ENCODE assay signal across 23 cellular contexts in the genomic region with DNA sequence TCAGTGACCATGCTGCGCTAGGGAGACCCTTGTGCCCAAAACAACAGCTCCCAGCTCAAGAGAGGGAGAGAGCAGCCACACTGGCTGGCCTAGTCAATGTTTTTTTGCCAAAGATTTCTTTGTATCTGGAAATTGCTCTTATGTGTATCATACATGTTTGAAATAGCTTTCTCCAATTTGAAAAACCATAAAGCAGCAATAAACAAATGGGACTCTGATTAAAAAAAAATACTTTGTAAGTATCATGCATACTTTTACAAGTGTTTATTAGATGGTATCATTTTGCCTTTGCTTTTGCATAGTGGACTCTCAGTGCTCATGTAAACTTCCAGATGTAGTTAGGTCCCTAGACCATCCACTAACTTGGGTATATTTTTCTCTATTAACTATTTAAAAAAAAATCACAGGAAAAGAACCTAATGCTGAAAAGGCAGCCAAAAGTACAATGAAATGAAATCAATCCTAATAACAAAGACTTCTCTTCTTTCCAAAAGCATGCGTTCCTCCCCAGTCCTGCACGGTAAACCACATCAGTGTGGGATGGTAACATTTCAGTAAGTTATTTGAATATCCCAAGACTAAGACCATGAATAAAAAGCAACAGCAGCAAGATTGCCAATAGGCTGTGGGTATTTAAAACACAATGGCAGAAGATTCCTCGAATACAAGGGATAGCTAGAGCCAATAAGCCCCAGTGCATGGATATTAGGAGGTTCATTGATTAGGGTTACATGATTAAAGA.
A peak's percentile ranks its signal among the peaks of the same experiment; 100 is the strongest.
DNase-seq lines count a peak whose midpoint lies in the region; ATAC-seq and TF ChIP-seq lines count a peak whose summit lies in the region.
"Had no signal": no experiment of that assay in that cellular context is flagged by ENCODE, and none has a peak within 500 bp of the region (broad histone marks: within the 10 kb centered on the region; RNA-seq: fewer than 3 reads in every experiment).

No MANE protein-coding gene starts in this region.

- TF ChIP-seq CTCF in AG10803 (conservative IDR thresholded peaks at IDR 0.05; ENCODE audit: low read length) = no peak
- TF ChIP-seq CTCF in astrocyte of the spinal cord (IDR thresholded peaks at IDR 0.05; ENCODE audit: low read depth, low read length) = no peak
- TF ChIP-seq CTCF in neural progenitor cell (IDR thresholded peaks at IDR 0.05) = no peak
- TF ChIP-seq CTCF in WTC11 (IDR thresholded peaks at IDR 0.05) = no peak

- peaks cover 30% of the 10 kb centered on the region for H3F3A ChIP-seq in neural progenitor cell (ENCODE audit: low read depth)

- peaks cover 4% of the 10 kb centered on the region for H3K36me3 Mint-ChIP-seq in neural progenitor cell
- H3K36me3 Mint-ChIP-seq in WTC11 = no peaks in the 10 kb centered on the region
- H3K36me3 Mint-ChIP-seq: CD4-positive, alpha-beta memory T cell; IgD-negative memory B cell had no signal

- no peaks in the 10 kb centered on the region for H3K79me2 ChIP-seq in neural progenitor cell (ENCODE audit: low read depth)

- peaks cover 2% of the 10 kb centered on the region for H3K27me3 Mint-ChIP-seq in neural progenitor cell (ENCODE audit: insufficient read depth, low read depth)
- H3K27me3 Mint-ChIP-seq in WTC11 (ENCODE audit: low read depth) = no peaks in the 10 kb centered on the region

- no peaks in the 10 kb centered on the region for H3K36me3 ChIP-seq in neural progenitor cell
- H3K36me3 ChIP-seq: BLaER1, Peyer's patch had no signal

- H3K27ac ChIP-seq in neural progenitor cell = peak overlapping the region; percentile 80
- H3K27ac ChIP-seq: BLaER1, Peyer's patch, SK-N-MC had no signal

- no peak overlapping the region for H2AFZ ChIP-seq in neural progenitor cell (replicated peaks)

- DNase-seq in AG10803 (ENCODE audit: low read depth) (peak; percentile 68), LHCN-M2 (ENCODE audit: low read depth) (peak; percentile 54), astrocyte of the spinal cord (ENCODE audit: low read depth, low spot score) (peak; percentile 49), neural progenitor cell (ENCODE audit: low spot score) (no peak), WTC11 (ENCODE audit: low spot score) (no peak), sciatic nerve (ENCODE audit: low spot score) (no peak), activated T-cell treated with anti-CD3 and anti-CD28 coated beads for 4 hours (no peak), left cardiac atrium (no peak)
- DNase-seq: 8988T; CD4-positive, alpha-beta memory T cell; DMS53; Kasumi-1; MM.1S; NCI-H1092 treated with DMSO at 0.1 percent for 48 hours; NCI-H2081 treated with DMSO at 0.1 percent for 48 hours; NCI-H510A; NCI-H748 treated with DMSO at 0.1 percent for 48 hours; NK-92 treated with Interleukin-12 subunit alpha and Interleukin-12 subunit beta, amount 100 ng/mL, for 24 hours; Peyer's patch had no signal

- H3K4me2 ChIP-seq in neural progenitor cell = peak overlapping the region; percentile 57
- H3K4me2 ChIP-seq: BLaER1 had no signal

- no peaks in the 10 kb centered on the region for H4K20me1 ChIP-seq in neural progenitor cell (ENCODE audit: low read depth)
- H4K20me1 ChIP-seq: BLaER1 had no signal

- H3K4me1 Mint-ChIP-seq in neural progenitor cell = peaks cover 23% of the 10 kb centered on the region
- peaks cover 21% of the 10 kb centered on the region for H3K4me1 Mint-ChIP-seq in WTC11
- H3K4me1 Mint-ChIP-seq: CD4-positive, alpha-beta memory T cell; IgD-negative memory B cell had no signal

- intact Hi-C loops in sciatic nerve (cut with DNase I) (no loop called here), left cardiac atrium (cut with DNase I) (no loop called here)

- no peaks in the 10 kb centered on the region for H3K9me3 ChIP-seq in neural progenitor cell (ENCODE audit: low read depth)
- H3K9me3 ChIP-seq: BLaER1, Peyer's patch had no signal

- H3K9me3 Mint-ChIP-seq in neural progenitor cell = peaks cover 6% of the 10 kb centered on the region
- H3K9me3 Mint-ChIP-seq in WTC11 = peaks cover 6% of the 10 kb centered on the region
- H3K9me3 Mint-ChIP-seq: CD4-positive, alpha-beta memory T cell; IgD-negative memory B cell had no signal

- POLR2A ChIA-PET in WTC11 (lab: Charles Lee) = no interaction called here

- peaks cover 38% of the 10 kb centered on the region for H3K4me1 ChIP-seq in neural progenitor cell
- H3K4me1 ChIP-seq: BLaER1, Peyer's patch had no signal

- no peaks in the 10 kb centered on the region for H3K27me3 ChIP-seq in neural progenitor cell
- H3K27me3 ChIP-seq: BLaER1, Peyer's patch had no signal

- no peak overlapping the region for H3K27ac Mint-ChIP-seq in neural progenitor cell
- no peak overlapping the region for H3K27ac Mint-ChIP-seq in WTC11
- H3K27ac Mint-ChIP-seq: CD4-positive, alpha-beta memory T cell; IgD-negative memory B cell had no signal

- H3K4me3 Mint-ChIP-seq in neural progenitor cell (no peak overlapping the region), WTC11 (no peak overlapping the region)
- H3K4me3 Mint-ChIP-seq: CD4-positive, alpha-beta memory T cell; IgD-negative memory B cell had no signal

- H3K4me3 ChIP-seq in AG10803 (ENCODE audit: low read length) = no peak overlapping the region
- H3K4me3 ChIP-seq in astrocyte of the spinal cord (ENCODE audit: low read depth, low read length) = no peak overlapping the region
- no peak overlapping the region for H3K4me3 ChIP-seq in neural progenitor cell
- H3K4me3 ChIP-seq: BLaER1, Peyer's patch, SK-N-MC had no signal

- CTCF ChIA-PET in WTC11 (lab: Charles Lee) = interaction anchor here (0.8 to 1.3 kb wide), 2 partner anchors 28 to 307 kb away, joined by 4 to 6 read pairs; no protein-coding TSS in a partner anchor

- no peak overlapping the region for H3K9ac ChIP-seq in neural progenitor cell
- H3K9ac ChIP-seq: BLaER1 had no signal

- in situ Hi-C loops in astrocyte of the spinal cord (cut with HindIII; ENCODE audit: low sequenced_read_pairs) = no loop called here

- no peak; the same call in 1 of the 2 replicates for ATAC-seq in WTC11
- no peak for ATAC-seq in sciatic nerve
- ATAC-seq in left cardiac atrium = no peak
- ATAC-seq: Right ventricle myocardium inferior had no signal

TF ChIP-seq in WTC11, 78 proteins besides CTCF, POLR2A, EP300 and RAD21:
- no peak for TF ChIP-seq ZNF219 (CRISPR knock-in tag; IDR thresholded peaks at IDR 0.05; ENCODE audit: borderline replicate concordance)
- no peak for TF ChIP-seq ZNF138 (CRISPR knock-in tag; conservative IDR thresholded peaks at IDR 0.05)
- no peak for TF ChIP-seq ZNF396 (CRISPR knock-in tag; IDR thresholded peaks at IDR 0.05; ENCODE audit: borderline replicate concordance)
- TF ChIP-seq, protein P1, sequence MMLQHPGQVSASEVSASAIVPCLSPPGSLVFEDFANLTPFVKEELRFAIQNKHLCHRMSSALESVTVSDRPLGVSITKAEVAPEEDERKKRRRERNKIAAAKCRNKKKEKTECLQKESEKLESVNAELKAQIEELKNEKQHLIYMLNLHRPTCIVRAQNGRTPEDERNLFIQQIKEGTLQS (CRISPR knock-in tag; conservative IDR thresholded peaks at IDR 0.05) = no peak
- TF ChIP-seq, protein P2, sequence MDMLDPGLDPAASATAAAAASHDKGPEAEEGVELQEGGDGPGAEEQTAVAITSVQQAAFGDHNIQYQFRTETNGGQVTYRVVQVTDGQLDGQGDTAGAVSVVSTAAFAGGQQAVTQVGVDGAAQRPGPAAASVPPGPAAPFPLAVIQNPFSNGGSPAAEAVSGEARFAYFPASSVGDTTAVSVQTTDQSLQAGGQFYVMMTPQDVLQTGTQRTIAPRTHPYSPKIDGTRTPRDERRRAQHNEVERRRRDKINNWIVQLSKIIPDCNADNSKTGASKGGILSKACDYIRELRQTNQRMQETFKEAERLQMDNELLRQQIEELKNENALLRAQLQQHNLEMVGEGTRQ (CRISPR knock-in tag; IDR thresholded peaks at IDR 0.05) = no peak
- TF ChIP-seq JUN (CRISPR knock-in tag; IDR thresholded peaks at IDR 0.05) = no peak
- no peak for TF ChIP-seq ELF4 (CRISPR knock-in tag; IDR thresholded peaks at IDR 0.05; ENCODE audit: low read depth)
- TF ChIP-seq NR2C2 (CRISPR knock-in tag; IDR thresholded peaks at IDR 0.05) = no peak
- TF ChIP-seq, protein P3, sequence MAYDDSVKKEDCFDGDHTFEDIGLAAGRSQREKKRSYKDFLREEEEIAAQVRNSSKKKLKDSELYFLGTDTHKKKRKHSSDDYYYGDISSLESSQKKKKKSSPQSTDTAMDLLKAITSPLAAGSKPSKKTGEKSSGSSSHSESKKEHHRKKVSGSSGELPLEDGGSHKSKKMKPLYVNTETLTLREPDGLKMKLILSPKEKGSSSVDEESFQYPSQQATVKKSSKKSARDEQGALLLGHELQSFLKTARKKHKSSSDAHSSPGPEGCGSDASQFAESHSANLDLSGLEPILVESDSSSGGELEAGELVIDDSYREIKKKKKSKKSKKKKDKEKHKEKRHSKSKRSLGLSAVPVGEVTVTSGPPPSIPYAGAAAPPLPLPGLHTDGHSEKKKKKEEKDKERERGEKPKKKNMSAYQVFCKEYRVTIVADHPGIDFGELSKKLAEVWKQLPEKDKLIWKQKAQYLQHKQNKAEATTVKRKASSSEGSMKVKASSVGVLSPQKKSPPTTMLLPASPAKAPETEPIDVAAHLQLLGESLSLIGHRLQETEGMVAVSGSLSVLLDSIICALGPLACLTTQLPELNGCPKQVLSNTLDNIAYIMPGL (CRISPR knock-in tag; IDR thresholded peaks at IDR 0.05) = no peak
- TF ChIP-seq NFE2L1 (CRISPR knock-in tag; IDR thresholded peaks at IDR 0.05) = no peak
- TF ChIP-seq SOX15 (CRISPR knock-in tag; IDR thresholded peaks at IDR 0.05) = no peak
TF ChIP-seq in WTC11: peak in this region for 0.

Comparison
In these comparisons a context has a peak if more than half of its experiments do, and no peak if none do; other contexts are left out.
1. DNase-seq: peak in AG10803 (single experiment), LHCN-M2 (single experiment) and astrocyte of the spinal cord (single experiment); none in neural progenitor cell (single experiment), WTC11 (single experiment), sciatic nerve (single experiment), activated T-cell treated with anti-CD3 and anti-CD28 coated beads for 4 hours (single experiment) and left cardiac atrium (single experiment).